ENCODE assay signal across 1 cellular context in genomic region chr22:23767673-23768548, GRCh38.
TF ChIP-seq lines count a peak whose summit lies in the region.

Gene CHCHD10, minus strand, starts transcription at chr22:23767972. Its CDS starts 98 bp downstream, at chr22:23767874.

TF ChIP-seq in GM12878, 131 proteins besides CTCF, POLR2A, EP300 and RAD21 (continued from another document and continues in another):
- TF ChIP-seq TCF12 (IDR thresholded peaks at IDR 0.05; ENCODE audit: low read depth, low read length): 0 out of 2 replicates have a peak, but pooled peaks have one; percentile 10
- no peak for TF ChIP-seq ATF2 (IDR thresholded peaks at IDR 0.05; ENCODE audit: low read length)
- no peak for TF ChIP-seq ZNF622 (IDR thresholded peaks at IDR 0.05)
- peak; percentile 14 for TF ChIP-seq MEF2B (IDR thresholded peaks at IDR 0.05; ENCODE audit: partially characterized antibody, poor library complexity, severe bottlenecking)
- TF ChIP-seq TAF1 (IDR thresholded peaks at IDR 0.05; ENCODE audit: borderline replicate concordance, low read depth, low read length): peak; percentile 79
- TF ChIP-seq ELK1 (IDR thresholded peaks at IDR 0.05; ENCODE audit: low read depth, low read length): no peak
- TF ChIP-seq ZNF24 (IDR thresholded peaks at IDR 0.05): 0 out of 2 replicates have a peak, but pooled peaks have one; percentile 29
- no peak for TF ChIP-seq USF2 (IDR thresholded peaks at IDR 0.05; ENCODE audit: borderline replicate concordance, low read depth, low read length)
- TF ChIP-seq TCF7 (IDR thresholded peaks at IDR 0.05; ENCODE audit: borderline replicate concordance): no peak
- TF ChIP-seq PBX3 (IDR thresholded peaks at IDR 0.05; ENCODE audit: insufficient replicate concordance, low read depth, low read length): no peak
- TF ChIP-seq EED (IDR thresholded peaks at IDR 0.05; ENCODE audit: low read depth): peak; percentile 45; the same call in 1 of the 2 replicates
- TF ChIP-seq BHLHE40 (IDR thresholded peaks at IDR 0.05; ENCODE audit: borderline replicate concordance in 1 of 2, low read depth in 2 of 2, low read length in 1 of 2): peak in 1 of 2 experiments; percentile 41; a peak in 1 of 4 replicates
- no peak for TF ChIP-seq KLF5 (IDR thresholded peaks at IDR 0.05; ENCODE audit: partially characterized antibody)
- no peak for TF ChIP-seq CUX1 (IDR thresholded peaks at IDR 0.05; ENCODE audit: insufficient replicate concordance, low read depth, low read length)
- no peak for TF ChIP-seq SMAD1 (IDR thresholded peaks at IDR 0.05; ENCODE audit: low read depth, partially characterized antibody)
- TF ChIP-seq PKNOX1 (IDR thresholded peaks at IDR 0.05): peak; percentile 37; the same call in 1 of the 2 replicates
- TF ChIP-seq GATAD2B (conservative IDR thresholded peaks at IDR 0.05; ENCODE audit: low read depth): peak; percentile 90
- TF ChIP-seq TARDBP (IDR thresholded peaks at IDR 0.05; ENCODE audit: borderline replicate concordance): no peak
- TF ChIP-seq SUZ12 (IDR thresholded peaks at IDR 0.05; ENCODE audit: unreplicated experiment): no peak
- TF ChIP-seq IKZF2 (IDR thresholded peaks at IDR 0.05): peak; percentile 49 to 61; a peak in 2 of 4 replicates
- no peak for TF ChIP-seq ZNF217 (IDR thresholded peaks at IDR 0.05)
- TF ChIP-seq SUPT20H (IDR thresholded peaks at IDR 0.05; ENCODE audit: borderline replicate concordance, control insufficient read depth, low read depth, low read length): no peak
- TF ChIP-seq TBL1XR1 (IDR thresholded peaks at IDR 0.05; ENCODE audit: low read depth, low read length): no peak
- TF ChIP-seq CEBPZ (IDR thresholded peaks at IDR 0.05; ENCODE audit: low read depth, low read length): no peak
- no peak for TF ChIP-seq SIN3A (IDR thresholded peaks at IDR 0.05; ENCODE audit: low read depth, low read length)
- TF ChIP-seq BMI1 (IDR thresholded peaks at IDR 0.05; ENCODE audit: borderline replicate concordance): no peak
- no peak for TF ChIP-seq BCLAF1 (IDR thresholded peaks at IDR 0.05)
- 0 out of 2 replicates have a peak, but pooled peaks have one; percentile 13 for TF ChIP-seq MTA2 (IDR thresholded peaks at IDR 0.05; ENCODE audit: low read depth)
- no peak for TF ChIP-seq WRNIP1 (IDR thresholded peaks at IDR 0.05; ENCODE audit: borderline replicate concordance, low read depth, low read length)
- 0 out of 2 replicates have a peak, but pooled peaks have one; percentile 47 for TF ChIP-seq CREM (IDR thresholded peaks at IDR 0.05; ENCODE audit: low read depth)
- no peak for TF ChIP-seq RAD51 (IDR thresholded peaks at IDR 0.05)
- TF ChIP-seq BRCA1 (IDR thresholded peaks at IDR 0.05; ENCODE audit: low read depth, low read length): no peak
- 0 out of 2 replicates have a peak, but pooled peaks have one; percentile 7 for TF ChIP-seq PAX5 (IDR thresholded peaks at IDR 0.05; ENCODE audit: borderline replicate concordance, low read depth, low read length)
- TF ChIP-seq NFXL1 (IDR thresholded peaks at IDR 0.05; ENCODE audit: borderline replicate concordance): no peak
- TF ChIP-seq CREB1 (IDR thresholded peaks at IDR 0.05; ENCODE audit: low read depth): peak; percentile 75
- TF ChIP-seq ZNF274 (IDR thresholded peaks at IDR 0.05; ENCODE audit: insufficient read depth, insufficient read length): no peak
- peak; percentile 96 for TF ChIP-seq YY1 (IDR thresholded peaks at IDR 0.05; ENCODE audit: low read depth, low read length)
- TF ChIP-seq MTA3 (IDR thresholded peaks at IDR 0.05; ENCODE audit: borderline replicate concordance, low read length): no peak
- TF ChIP-seq ETV6 (conservative IDR thresholded peaks at IDR 0.05 in 1 of 2, IDR thresholded peaks at IDR 0.05 in 1 of 2; ENCODE audit: borderline replicate concordance in 1 of 2, low read depth in 1 of 2): no peak
- TF ChIP-seq STAT3 (IDR thresholded peaks at IDR 0.05; ENCODE audit: low read depth, low read length): no peak
- TF ChIP-seq IRF4 (IDR thresholded peaks at IDR 0.05; ENCODE audit: low read depth, low read length): no peak
- TF ChIP-seq SREBF1 (IDR thresholded peaks at IDR 0.05; ENCODE audit: low read length): no peak
